Comparison of ENCODE assay signal across 8 cellular contexts in the genomic region with DNA sequence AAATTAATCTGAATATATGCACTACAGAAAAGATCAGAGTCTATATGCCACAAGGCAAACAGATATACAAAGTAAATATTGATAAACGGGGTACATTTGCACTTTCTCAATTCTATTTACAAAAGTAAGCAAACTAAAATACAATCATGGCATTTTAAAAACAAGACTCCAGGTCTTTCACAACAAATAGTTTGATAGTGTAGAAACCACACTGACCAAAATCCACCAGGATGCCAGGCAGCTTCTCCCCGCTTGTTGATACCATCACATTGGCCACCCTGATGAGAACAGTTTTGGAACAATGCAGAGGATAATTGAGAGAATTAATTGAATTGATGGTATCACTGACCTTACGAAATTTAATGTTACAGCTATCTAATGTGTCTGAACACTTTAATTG.
"Had no signal": no experiment of that assay in that cellular context is flagged by ENCODE, and none has a peak within 500 bp of the region (broad histone marks: within the 10 kb centered on the region; RNA-seq: fewer than 3 reads in every experiment).

No MANE protein-coding gene starts in this region.

- DNase-seq: H9, HCEC 1CT, KBM-7 had no signal

- H3K27ac ChIP-seq: KMS-11 had no signal

- H3K4me3 ChIP-seq: GM23338 had no signal

- ATAC-seq: GM23338 had no signal

- H3K9ac ChIP-seq: KMS-11 had no signal

- H2AFZ ChIP-seq: GM23338 had no signal

- FAIRE-seq: H1, H54, HTR-8/SVneo had no signal

- H3K4me2 ChIP-seq: GM23338, KMS-11 had no signal
